ENCODE assay signal across 1 cellular context in genomic region chr10:45558406-45558805, GRCh38.
TF ChIP-seq lines count a peak whose summit lies in the region.

No MANE protein-coding gene starts in this region.

TF ChIP-seq in WTC11, 78 proteins besides CTCF, POLR2A, EP300 and RAD21 (continued from another document):
- TF ChIP-seq ERG (CRISPR knock-in tag; IDR thresholded peaks at IDR 0.05) (no peak), HMGXB4 (CRISPR knock-in tag; IDR thresholded peaks at IDR 0.05) (no peak), MYBL2 (CRISPR knock-in tag; IDR thresholded peaks at IDR 0.05) (no peak), ZBTB43 (CRISPR knock-in tag; IDR thresholded peaks at IDR 0.05) (no peak), ZNF121 (CRISPR knock-in tag; IDR thresholded peaks at IDR 0.05) (no peak)
- TF ChIP-seq, protein P1, sequence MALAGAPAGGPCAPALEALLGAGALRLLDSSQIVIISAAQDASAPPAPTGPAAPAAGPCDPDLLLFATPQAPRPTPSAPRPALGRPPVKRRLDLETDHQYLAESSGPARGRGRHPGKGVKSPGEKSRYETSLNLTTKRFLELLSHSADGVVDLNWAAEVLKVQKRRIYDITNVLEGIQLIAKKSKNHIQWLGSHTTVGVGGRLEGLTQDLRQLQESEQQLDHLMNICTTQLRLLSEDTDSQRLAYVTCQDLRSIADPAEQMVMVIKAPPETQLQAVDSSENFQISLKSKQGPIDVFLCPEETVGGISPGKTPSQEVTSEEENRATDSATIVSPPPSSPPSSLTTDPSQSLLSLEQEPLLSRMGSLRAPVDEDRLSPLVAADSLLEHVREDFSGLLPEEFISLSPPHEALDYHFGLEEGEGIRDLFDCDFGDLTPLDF (CRISPR knock-in tag; IDR thresholded peaks at IDR 0.05), result no peak
- TF ChIP-seq, protein P2, sequence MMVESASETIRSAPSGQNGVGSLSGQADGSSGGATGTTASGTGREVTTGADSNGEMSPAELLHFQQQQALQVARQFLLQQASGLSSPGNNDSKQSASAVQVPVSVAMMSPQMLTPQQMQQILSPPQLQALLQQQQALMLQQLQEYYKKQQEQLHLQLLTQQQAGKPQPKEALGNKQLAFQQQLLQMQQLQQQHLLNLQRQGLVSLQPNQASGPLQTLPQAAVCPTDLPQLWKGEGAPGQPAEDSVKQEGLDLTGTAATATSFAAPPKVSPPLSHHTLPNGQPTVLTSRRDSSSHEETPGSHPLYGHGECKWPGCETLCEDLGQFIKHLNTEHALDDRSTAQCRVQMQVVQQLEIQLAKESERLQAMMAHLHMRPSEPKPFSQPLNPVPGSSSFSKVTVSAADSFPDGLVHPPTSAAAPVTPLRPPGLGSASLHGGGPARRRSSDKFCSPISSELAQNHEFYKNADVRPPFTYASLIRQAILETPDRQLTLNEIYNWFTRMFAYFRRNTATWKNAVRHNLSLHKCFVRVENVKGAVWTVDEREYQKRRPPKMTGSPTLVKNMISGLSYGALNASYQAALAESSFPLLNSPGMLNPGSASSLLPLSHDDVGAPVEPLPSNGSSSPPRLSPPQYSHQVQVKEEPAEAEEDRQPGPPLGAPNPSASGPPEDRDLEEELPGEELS (CRISPR knock-in tag; IDR thresholded peaks at IDR 0.05), result no peak
TF ChIP-seq in WTC11: peak in this region for 0.
